Comparison of ENCODE assay signal across 22 cellular contexts in the genomic region with DNA sequence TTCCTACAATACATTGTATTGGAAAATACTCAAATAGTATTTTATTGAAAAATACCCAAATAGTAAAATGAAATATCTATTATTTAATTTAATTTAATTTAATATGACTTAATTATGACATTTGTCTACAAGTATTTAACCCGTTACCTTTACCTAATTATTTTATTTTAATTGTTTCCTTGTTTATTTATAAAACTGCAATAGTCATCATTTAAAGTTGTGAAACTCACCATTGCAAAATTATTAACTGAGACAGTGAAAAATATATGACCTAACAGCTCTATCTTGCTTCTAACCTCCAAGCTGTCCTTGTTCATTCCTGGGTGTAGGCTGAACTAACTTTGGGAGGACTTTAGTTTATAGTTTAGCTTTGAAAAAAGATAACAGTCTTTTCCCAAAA.
"Had no signal": no experiment of that assay in that cellular context is flagged by ENCODE, and none has a peak within 500 bp of the region (broad histone marks: within the 10 kb centered on the region; RNA-seq: fewer than 3 reads in every experiment).

No MANE protein-coding gene starts in this region.

- H3K4me1 ChIP-seq: left ventricle myocardium inferior, right atrium auricular region, suprapubic skin, tibial artery, upper lobe of right lung had no signal

- H3K4me3 ChIP-seq: left ventricle myocardium inferior, lung, mucosa of descending colon, ovary, right atrium auricular region, skin epidermis, suprapubic skin, thoracic aorta, tibial artery, upper lobe of right lung had no signal

- H3K27me3 ChIP-seq: ovary, right atrium auricular region, suprapubic skin, tibial artery, upper lobe of right lung had no signal

- H3K27ac ChIP-seq: left ventricle myocardium inferior, ovary, right atrium auricular region, skin epidermis, suprapubic skin, thoracic aorta, tibial artery, upper lobe of right lung had no signal

- ATAC-seq: mucosa of descending colon; naive thymus-derived CD4-positive, alpha-beta T cell; natural killer cell treated with Interleukin-12 subunit alpha and Interleukin-12 subunit beta and Interleukin-15 and Interleukin-18, amount 100 ng/mL, for 72 hours; sciatic nerve; stimulated activated naive B cell treated with anti-CD40 and anti-IgM and Interleukin-4, amounts not matched to agents 10 μg/mL and 1 μg/mL and 100 μg/mL, for 72 hours; upper lobe of right lung had no signal

- DNase-seq: hypothalamus; immature natural killer cell; left ventricle myocardium inferior; mucosa of descending colon; naive thymus-derived CD4-positive, alpha-beta T cell; ovary; stimulated activated CD4-positive, alpha-beta T cell treated with anti-CD3 and anti-CD28 coated beads, Interleukin-12 subunit alpha, Interleukin-12 subunit beta, amount 100 ng/mL, for 4 hours; stimulated activated CD4-positive, alpha-beta T cell treated with anti-CD3 and anti-CD28 coated beads, Interleukin-15, amount 100 ng/mL, for 24 hours; stimulated activated CD4-positive, alpha-beta T cell treated with anti-CD3 and anti-CD28 coated beads, Interleukin-2, amount 100 ng/mL, for 24 hours; stimulated activated CD4-positive, alpha-beta T cell treated with anti-CD3 and anti-CD28 coated beads, Interleukin-4, amount 100 ng/mL, for 1 hour; stimulated activated naive B cell treated with anti-CD40 and anti-IgM and Interleukin-4, amounts not matched to agents 10 μg/mL and 1 μg/mL and 100 μg/mL, for 72 hours; tibial artery; trophoblast cell; upper lobe of right lung had no signal

- FAIRE-seq: urothelium cell line had no signal

- H3K9me3 ChIP-seq: left ventricle myocardium inferior, mucosa of descending colon, ovary, right atrium auricular region, suprapubic skin, thoracic aorta, tibial artery, upper lobe of right lung had no signal

- H3K36me3 ChIP-seq: left ventricle myocardium inferior, ovary, right atrium auricular region, suprapubic skin, thoracic aorta, tibial artery, upper lobe of right lung had no signal
